8 cellular contexts compared by ENCODE assay signal in the genomic region with DNA sequence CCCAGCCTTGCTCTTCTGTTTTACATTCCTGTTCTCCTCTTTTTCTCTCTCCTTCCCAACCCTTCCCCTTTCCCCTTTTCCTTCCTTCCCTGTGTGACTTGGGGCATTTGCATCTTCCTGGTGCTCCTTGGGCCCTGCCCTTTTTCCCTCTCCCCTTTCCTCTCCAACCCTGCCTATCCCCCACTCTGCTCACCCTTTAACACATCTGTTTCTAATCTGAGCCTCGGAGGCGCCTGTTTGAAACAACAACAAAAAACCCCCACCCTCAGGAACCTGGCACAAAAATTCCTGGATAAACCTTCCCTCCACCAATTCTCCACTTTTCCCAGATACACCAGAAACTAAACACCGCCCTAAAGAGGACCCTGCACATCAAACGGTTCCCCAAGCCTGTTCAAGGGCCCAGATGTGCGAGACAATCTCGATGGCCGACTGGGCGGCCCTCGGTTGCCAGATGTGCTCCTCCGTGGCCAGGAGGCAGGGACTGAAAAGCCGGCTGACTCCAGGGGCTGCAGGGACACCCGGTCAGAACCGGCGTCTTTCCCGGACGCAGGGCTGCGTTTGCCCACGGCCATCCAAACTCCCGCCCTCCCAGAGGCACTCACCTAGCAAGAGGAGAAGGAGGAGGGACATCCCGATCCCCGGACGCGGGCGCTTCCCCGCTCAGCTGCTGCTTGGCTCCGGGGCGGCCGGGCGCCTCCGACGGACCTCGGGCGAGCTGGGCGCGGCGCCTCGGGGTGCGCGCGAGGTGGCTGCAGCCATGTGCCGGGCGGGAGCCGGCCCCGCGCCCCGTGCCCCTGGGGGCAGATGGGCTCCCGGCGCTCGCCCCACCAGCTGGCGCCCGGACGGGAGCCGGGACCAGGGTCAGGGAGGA. TPM values are rescaled to one million over a fixed set of nuclear protein-coding genes. Genes with fewer than 3 reads are reported as not detected.
DNase-seq lines count a peak whose midpoint lies in the region; ATAC-seq, FAIRE-seq and TF ChIP-seq lines count a peak whose summit lies in the region.

No MANE protein-coding gene starts in this region.

- no peak for TF ChIP-seq POLR2A in suprapubic skin (IDR thresholded peaks at IDR 0.05)

- H3K36me3 ChIP-seq in astrocyte (ENCODE audit: insufficient read depth, low read length) (no peaks in the 10 kb centered on the region), suprapubic skin (no peaks in the 10 kb centered on the region)

- no peaks in the 10 kb centered on the region for H3K9me3 ChIP-seq in astrocyte (ENCODE audit: insufficient read depth, low read depth, low read length)
- no peaks in the 10 kb centered on the region for H3K9me3 ChIP-seq in suprapubic skin

- DNase-seq in activated T-cell treated with anti-CD3 and anti-CD28 coated beads, Interleukin-2, amount 50 U/mL, for 72 hours: peak; percentile 3 to 6
- DNase-seq in activated T-cell treated with anti-CD3 and anti-CD28 coated beads, Interleukin-2, amount 50 U/mL, for 48 hours: no peak
- no peak for DNase-seq in astrocyte (ENCODE audit: low read depth)
- no peak for DNase-seq in immature natural killer cell
- DNase-seq in suprapubic skin (ENCODE audit: low spot score in 2 of 2): no peak
- no peak for DNase-seq in NCI-H1694 treated with DMSO at 0.1 percent for 48 hours (lab: John Stamatoyannopoulos, UW)
- DNase-seq in dedifferentiated amniotic fluid mesenchymal stem cell (ENCODE audit: extremely low spot score): no peak
- no peak for DNase-seq in activated CD4-positive, alpha-beta memory T cell treated with anti-CD3 and anti-CD28 coated beads, Interleukin-2, amount 10 ng/mL, durations not matched to agents 7 days and 5 days

- peaks cover 0 to 2% of the 10 kb centered on the region in 2 donors for H3K36me3 Mint-ChIP-seq in activated T-cell treated with anti-CD3 and anti-CD28 coated beads, Interleukin-2, amount 50 U/mL, for 72 hours (ENCODE audit: insufficient read depth in 2 of 2)
- H3K36me3 Mint-ChIP-seq in astrocyte (ENCODE audit: low read depth, unreplicated experiment) (peaks cover 4% of the 10 kb centered on the region), immature natural killer cell (peaks cover 0 to 4% (median 0%) of the 10 kb centered on the region in 3 donors)
- no peaks in the 10 kb centered on the region for H3K36me3 Mint-ChIP-seq in activated CD4-positive, alpha-beta memory T cell treated with anti-CD3 and anti-CD28 coated beads, Interleukin-2, amount 10 ng/mL, durations not matched to agents 7 days and 5 days (ENCODE audit: low read depth)

- no peak for TF ChIP-seq EP300 in suprapubic skin (IDR thresholded peaks at IDR 0.05)

- H3K4me2 ChIP-seq in astrocyte (ENCODE audit: low read length): peak overlapping the region; percentile 99

- 17% methylated on average over 7 of the region's 53 CpGs for WGBS in suprapubic skin

- H3K79me2 ChIP-seq in astrocyte (ENCODE audit: insufficient read depth, low read length): peaks cover 60% of the 10 kb centered on the region

- no peaks in the 10 kb centered on the region for H3K9me3 Mint-ChIP-seq in activated T-cell treated with anti-CD3 and anti-CD28 coated beads, Interleukin-2, amount 50 U/mL, for 72 hours
- H3K9me3 Mint-ChIP-seq in astrocyte (ENCODE audit: unreplicated experiment): no peaks in the 10 kb centered on the region
- H3K9me3 Mint-ChIP-seq in immature natural killer cell: peaks cover 0 to 2% (median 0%) of the 10 kb centered on the region in 6 donors
- H3K9me3 Mint-ChIP-seq in activated CD4-positive, alpha-beta memory T cell treated with anti-CD3 and anti-CD28 coated beads, Interleukin-2, amount 10 ng/mL, durations not matched to agents 7 days and 5 days: no peaks in the 10 kb centered on the region

- TF ChIP-seq CTCF in astrocyte (IDR thresholded peaks at IDR 0.05; ENCODE audit: insufficient read depth, low read depth, low read length): no peak
- TF ChIP-seq CTCF in suprapubic skin (IDR thresholded peaks at IDR 0.05): no peak

- FAIRE-seq in astrocyte (lab: Jason Lieb, UNC): no peak

- POLR2A ChIA-PET in activated CD4-positive, alpha-beta memory T cell treated with anti-CD3 and anti-CD28 coated beads, Interleukin-2, amount 10 ng/mL, durations not matched to agents 7 days and 5 days (lab: Charles Lee): no interaction called here

- H2AFZ ChIP-seq in astrocyte (ENCODE audit: low read depth, low read length): peak overlapping the region; percentile 88

- no peak overlapping the region for H3K27ac Mint-ChIP-seq in activated T-cell treated with anti-CD3 and anti-CD28 coated beads, Interleukin-2, amount 50 U/mL, for 72 hours
- H3K27ac Mint-ChIP-seq in astrocyte (ENCODE audit: unreplicated experiment) (peak overlapping the region; percentile 28), immature natural killer cell (no peak overlapping the region)
- no peak overlapping the region for H3K27ac Mint-ChIP-seq in activated CD4-positive, alpha-beta memory T cell treated with anti-CD3 and anti-CD28 coated beads, Interleukin-2, amount 10 ng/mL, durations not matched to agents 7 days and 5 days

- CTCF ChIA-PET in activated CD4-positive, alpha-beta memory T cell treated with anti-CD3 and anti-CD28 coated beads, Interleukin-2, amount 10 ng/mL, durations not matched to agents 7 days and 5 days (lab: Charles Lee): no interaction called here

- peak overlapping the region; percentile 83 for H3K4me3 ChIP-seq in astrocyte (ENCODE audit: insufficient read depth, low read depth, low read length)
- H3K4me3 ChIP-seq in suprapubic skin: peak overlapping the region; percentile 59

- peaks cover 84% of the 10 kb centered on the region for H3K27me3 Mint-ChIP-seq in activated T-cell treated with anti-CD3 and anti-CD28 coated beads, Interleukin-2, amount 50 U/mL, for 72 hours (ENCODE audit: low read depth)
- H3K27me3 Mint-ChIP-seq in astrocyte (ENCODE audit: low read depth, unreplicated experiment) (peaks cover 24% of the 10 kb centered on the region), immature natural killer cell (ENCODE audit: low read depth in 3 of 3) (peaks cover 9 to 24% (median 20%) of the 10 kb centered on the region in 3 donors)
- peaks cover 86% of the 10 kb centered on the region for H3K27me3 Mint-ChIP-seq in activated CD4-positive, alpha-beta memory T cell treated with anti-CD3 and anti-CD28 coated beads, Interleukin-2, amount 10 ng/mL, durations not matched to agents 7 days and 5 days

- H3K4me1 Mint-ChIP-seq in activated T-cell treated with anti-CD3 and anti-CD28 coated beads, Interleukin-2, amount 50 U/mL, for 72 hours (ENCODE audit: low read depth): peaks cover 30% of the 10 kb centered on the region
- peaks cover 26% of the 10 kb centered on the region for H3K4me1 Mint-ChIP-seq in astrocyte (ENCODE audit: low read depth, unreplicated experiment)
- H3K4me1 Mint-ChIP-seq in immature natural killer cell: peaks cover 8% of the 10 kb centered on the region in 2 donors
- H3K4me1 Mint-ChIP-seq in activated CD4-positive, alpha-beta memory T cell treated with anti-CD3 and anti-CD28 coated beads, Interleukin-2, amount 10 ng/mL, durations not matched to agents 7 days and 5 days: peaks cover 17% of the 10 kb centered on the region

- ATAC-seq in activated T-cell treated with anti-CD3 and anti-CD28 coated beads, Interleukin-2, amount 50 U/mL, for 72 hours (replicated peaks in 1 of 2): no peak

- H4K20me1 ChIP-seq in astrocyte (ENCODE audit: insufficient read depth, low read length): no peaks in the 10 kb centered on the region

- peaks cover 32% of the 10 kb centered on the region for H3K4me1 ChIP-seq in astrocyte (ENCODE audit: insufficient read depth, low read length)
- peaks cover 21% of the 10 kb centered on the region for H3K4me1 ChIP-seq in suprapubic skin

- peak overlapping the region; percentile 95 for H3K9ac ChIP-seq in astrocyte (ENCODE audit: low read length)

- H3K27ac ChIP-seq in astrocyte (ENCODE audit: low read depth, low read length): peak overlapping the region; percentile 89
- H3K27ac ChIP-seq in suprapubic skin: peak overlapping the region; percentile 89

- H3K27me3 ChIP-seq in astrocyte (ENCODE audit: insufficient read depth, low read length) (no peaks in the 10 kb centered on the region), suprapubic skin (peaks cover 54% of the 10 kb centered on the region)

- H3K4me3 Mint-ChIP-seq in activated T-cell treated with anti-CD3 and anti-CD28 coated beads, Interleukin-2, amount 50 U/mL, for 72 hours: peak overlapping the region; percentile 14 to 19
- H3K4me3 Mint-ChIP-seq in astrocyte (ENCODE audit: unreplicated experiment) (peak overlapping the region; percentile 93), immature natural killer cell (peak overlapping the region; percentile 23 to 65 (median 39))
- H3K4me3 Mint-ChIP-seq in activated CD4-positive, alpha-beta memory T cell treated with anti-CD3 and anti-CD28 coated beads, Interleukin-2, amount 10 ng/mL, durations not matched to agents 7 days and 5 days: no peak overlapping the region

RNA-seq across cellular contexts. Expression of a gene that starts 0.5 kb away (rescaled TPM):
- total RNA-seq in activated T-cell treated with anti-CD3 and anti-CD28 coated beads, Interleukin-2, amount 50 U/mL, for 72 hours: under 1 TPM; 0.17 to 0.19 TPM
- 16.0 and 26.5 TPM in 2 replicates for total RNA-seq in astrocyte
- under 1 TPM in 2 of 3 donors, not detected in 1; 0.11 to 0.58 TPM for polyA plus RNA-seq in immature natural killer cell
- 10 to 100 TPM; 17.5 to 26.9 (median 19.9) TPM for total RNA-seq in suprapubic skin
- total RNA-seq in activated CD4-positive, alpha-beta memory T cell treated with anti-CD3 and anti-CD28 coated beads, Interleukin-2, amount 10 ng/mL, durations not matched to agents 7 days and 5 days: under 1 TPM; 0.75 to 0.81 TPM

Comparison
In these comparisons a context has a peak if more than half of its experiments do, and no peak if none do; other contexts are left out.
1. DNase-seq: peak in activated T-cell treated with anti-CD3 and anti-CD28 coated beads, Interleukin-2, amount 50 U/mL, for 72 hours (2 of 2); none in activated T-cell treated with anti-CD3 and anti-CD28 coated beads, Interleukin-2, amount 50 U/mL, for 48 hours (0 of 2), astrocyte (single experiment), immature natural killer cell (0 of 3), suprapubic skin (0 of 2), NCI-H1694 treated with DMSO at 0.1 percent for 48 hours (single experiment), dedifferentiated amniotic fluid mesenchymal stem cell (single experiment) and activated CD4-positive, alpha-beta memory T cell treated with anti-CD3 and anti-CD28 coated beads, Interleukin-2, amount 10 ng/mL, durations not matched to agents 7 days and 5 days (single experiment).